Comparison of ENCODE assay signal across 1 cellular context in genomic region chr1:188652678-188653077, GRCh38.
TF ChIP-seq lines count a peak whose summit lies in the region.

No MANE protein-coding gene starts in this region.

TF ChIP-seq in SK-N-SH, 30 proteins besides CTCF, POLR2A, EP300 and RAD21 (continued from another document):
- TF ChIP-seq JUND (IDR thresholded peaks at IDR 0.05) (peak; percentile 65), RFX5 (IDR thresholded peaks at IDR 0.05; ENCODE audit: low read length) (no peak), TCF12 (IDR thresholded peaks at IDR 0.05) (peak; percentile 93), RXRA (IDR thresholded peaks at IDR 0.05; ENCODE audit: borderline replicate concordance, low read depth) (peak; percentile 50; the same call in 1 of the 2 replicates), PBX3 (IDR thresholded peaks at IDR 0.05) (peak; percentile 86), TAF1 (IDR thresholded peaks at IDR 0.05; ENCODE audit: borderline replicate concordance, low read depth, low read length) (no peak), EZH2phosphoT487 (IDR thresholded peaks at IDR 0.05; ENCODE audit: borderline replicate concordance, low read depth) (no peak), REST (IDR thresholded peaks at IDR 0.05; ENCODE audit: low read depth, low read length) (no peak), SMC3 (IDR thresholded peaks at IDR 0.05; ENCODE audit: low read depth, low read length) (no peak), POLR2AphosphoS5 (IDR thresholded peaks at IDR 0.05; ENCODE audit: low read depth, low read length) (peak; percentile 71; the same call in 1 of the 2 replicates), MEF2A (IDR thresholded peaks at IDR 0.05; ENCODE audit: borderline replicate concordance, low read depth) (no peak), GABPA (IDR thresholded peaks at IDR 0.05; ENCODE audit: low read depth) (0 out of 2 replicates have a peak, but pooled peaks have one; percentile 12), IRF3 (IDR thresholded peaks at IDR 0.05; ENCODE audit: low read depth, low read length) (no peak), GATA2 (CRISPR knock-in tag; IDR thresholded peaks at IDR 0.05) (no peak), YY1 (IDR thresholded peaks at IDR 0.05; ENCODE audit: low read depth) (no peak), TEAD4 (IDR thresholded peaks at IDR 0.05; ENCODE audit: borderline replicate concordance, insufficient read depth) (peak; percentile 73), MXI1 (IDR thresholded peaks at IDR 0.05; ENCODE audit: low read depth, low read length) (no peak), ELF1 (IDR thresholded peaks at IDR 0.05) (peak; percentile 30; the same call in 1 of the 2 replicates), RCOR1 (IDR thresholded peaks at IDR 0.05; ENCODE audit: low read length) (peak; percentile 82), NFIC (IDR thresholded peaks at IDR 0.05; ENCODE audit: borderline replicate concordance) (peak; percentile 51), NRF1 (IDR thresholded peaks at IDR 0.05; ENCODE audit: low read depth, low read length) (no peak)
- TF ChIP-seq, protein P1, sequence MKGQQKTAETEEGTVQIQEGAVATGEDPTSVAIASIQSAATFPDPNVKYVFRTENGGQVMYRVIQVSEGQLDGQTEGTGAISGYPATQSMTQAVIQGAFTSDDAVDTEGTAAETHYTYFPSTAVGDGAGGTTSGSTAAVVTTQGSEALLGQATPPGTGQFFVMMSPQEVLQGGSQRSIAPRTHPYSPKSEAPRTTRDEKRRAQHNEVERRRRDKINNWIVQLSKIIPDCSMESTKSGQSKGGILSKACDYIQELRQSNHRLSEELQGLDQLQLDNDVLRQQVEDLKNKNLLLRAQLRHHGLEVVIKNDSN (IDR thresholded peaks at IDR 0.05; ENCODE audit: borderline replicate concordance, low read depth): no peak
- TF ChIP-seq, protein P2, sequence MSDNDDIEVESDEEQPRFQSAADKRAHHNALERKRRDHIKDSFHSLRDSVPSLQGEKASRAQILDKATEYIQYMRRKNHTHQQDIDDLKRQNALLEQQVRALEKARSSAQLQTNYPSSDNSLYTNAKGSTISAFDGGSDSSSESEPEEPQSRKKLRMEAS (IDR thresholded peaks at IDR 0.05; ENCODE audit: low read depth): no peak; the same call in 1 of the 2 replicates
- TF ChIP-seq, protein P3, sequence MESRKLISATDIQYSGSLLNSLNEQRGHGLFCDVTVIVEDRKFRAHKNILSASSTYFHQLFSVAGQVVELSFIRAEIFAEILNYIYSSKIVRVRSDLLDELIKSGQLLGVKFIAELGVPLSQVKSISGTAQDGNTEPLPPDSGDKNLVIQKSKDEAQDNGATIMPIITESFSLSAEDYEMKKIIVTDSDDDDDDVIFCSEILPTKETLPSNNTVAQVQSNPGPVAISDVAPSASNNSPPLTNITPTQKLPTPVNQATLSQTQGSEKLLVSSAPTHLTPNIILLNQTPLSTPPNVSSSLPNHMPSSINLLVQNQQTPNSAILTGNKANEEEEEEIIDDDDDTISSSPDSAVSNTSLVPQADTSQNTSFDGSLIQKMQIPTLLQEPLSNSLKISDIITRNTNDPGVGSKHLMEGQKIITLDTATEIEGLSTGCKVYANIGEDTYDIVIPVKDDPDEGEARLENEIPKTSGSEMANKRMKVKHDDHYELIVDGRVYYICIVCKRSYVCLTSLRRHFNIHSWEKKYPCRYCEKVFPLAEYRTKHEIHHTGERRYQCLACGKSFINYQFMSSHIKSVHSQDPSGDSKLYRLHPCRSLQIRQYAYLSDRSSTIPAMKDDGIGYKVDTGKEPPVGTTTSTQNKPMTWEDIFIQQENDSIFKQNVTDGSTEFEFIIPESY (IDR thresholded peaks at IDR 0.05; ENCODE audit: borderline replicate concordance, low read depth): no peak
